24 cellular contexts compared by ENCODE assay signal in the genomic region with DNA sequence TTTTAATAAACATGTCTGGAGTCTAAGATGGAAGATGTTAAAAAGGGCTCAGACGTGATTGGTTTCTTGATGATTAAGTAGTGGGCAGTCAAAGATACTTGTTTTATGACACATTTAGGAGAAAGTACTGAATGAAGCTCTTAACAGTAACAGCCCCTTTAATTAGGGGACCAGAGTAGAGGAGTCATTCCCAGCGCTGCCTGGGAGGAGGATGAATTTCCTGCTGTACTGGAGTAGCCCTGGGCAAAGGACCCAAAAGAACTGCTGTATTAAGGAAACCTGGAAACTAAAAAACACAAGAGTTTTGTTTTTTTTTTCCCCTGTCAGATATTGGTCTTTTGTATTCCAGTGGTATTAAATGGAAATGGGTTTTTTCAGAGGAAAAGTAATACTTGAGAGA.
"Had no signal": no experiment of that assay in that cellular context is flagged by ENCODE, and none has a peak within 500 bp of the region (broad histone marks: within the 10 kb centered on the region; RNA-seq: fewer than 3 reads in every experiment).

No MANE protein-coding gene starts in this region.

- H3K4me3 ChIP-seq: PC-9, SK-N-MC had no signal

- ATAC-seq: activated CD4-positive, alpha-beta T cell treated with anti-CD3 and anti-CD28 coated beads for 36 hours; activated T-helper 17 cell treated with anti-CD3 and anti-CD28 coated beads, Interleukin-2, amount 50 U/mL, for 72 hours had no signal

- DNase-seq: activated CD4-positive, alpha-beta memory T cell treated with anti-CD3 and anti-CD28 coated beads, Interleukin-2, amount 10 ng/mL, durations not matched to agents 7 days and 5 days; activated CD4-positive, alpha-beta T cell treated with anti-CD3 and anti-CD28 coated beads for 36 hours; activated CD4-positive, alpha-beta T cell treated with anti-CD3 and anti-CD28 coated beads, Interleukin-2, amount 50 U/mL, for 1 hour; activated gamma-delta T cell; activated naive CD4-positive, alpha-beta T cell treated with anti-CD3 and anti-CD28 coated beads for 36 hours; activated T-cell treated with anti-CD3 and anti-CD28 coated beads for 4 hours; activated T-cell treated with anti-CD3 and anti-CD28 coated beads, Interleukin-2, amount 50 U/mL, for 48 hours; amygdala; IMR-90; Kasumi-1; KBM-7; NCI-H1048; NCI-H1694; NCI-H2029; NCI-H2107; NCI-H2171 treated with DMSO at 0.1 percent for 48 hours; NCI-H345; NCI-H510A; NCI-H526 treated with DMSO at 0.1 percent for 48 hours; PC-9; T-helper 1 cell had no signal

- H3K27ac ChIP-seq: PC-9, SK-N-MC, VCaP had no signal
